In the genomic region with DNA sequence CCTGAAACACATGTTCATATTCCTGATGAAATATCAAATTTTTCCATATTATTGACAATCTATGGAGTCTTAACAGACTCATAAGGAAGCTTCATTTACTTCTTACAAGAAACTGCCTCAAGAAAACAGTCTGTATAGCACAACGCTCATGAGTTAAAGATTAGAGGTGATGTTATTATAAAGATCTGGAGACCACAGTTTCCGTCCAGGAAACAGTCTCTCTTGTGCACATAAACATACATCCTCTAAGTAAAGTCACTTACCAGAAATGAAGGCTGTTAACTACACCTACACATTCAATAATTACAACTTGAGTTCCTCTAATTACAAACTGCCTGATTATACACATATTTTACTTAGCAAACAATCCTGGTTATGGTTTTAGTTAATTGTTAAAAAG, we compare ENCODE assay signal across 14 cellular contexts.
DNase-seq lines count a peak whose midpoint lies in the region; ATAC-seq, FAIRE-seq and TF ChIP-seq lines count a peak whose summit lies in the region.
"Had no signal": no experiment of that assay in that cellular context is flagged by ENCODE, and none has a peak within 500 bp of the region (broad histone marks: within the 10 kb centered on the region; RNA-seq: fewer than 3 reads in every experiment).

No MANE protein-coding gene starts in this region.

- no peak for TF ChIP-seq POLR2A in Peyer's patch (IDR thresholded peaks at IDR 0.05)
- TF ChIP-seq POLR2A in endothelial cell of umbilical vein (IDR thresholded peaks at IDR 0.05; ENCODE audit: low read depth, low read length) = no peak

- H3K27ac ChIP-seq in Peyer's patch (peak overlapping the region; percentile 25 to 57 (median 44)), endothelial cell of umbilical vein (ENCODE audit: insufficient read depth, low read depth, low read length) (no peak overlapping the region), upper lobe of right lung (no peak overlapping the region), aorta (ENCODE audit: low read depth in 1 of 2, low read length in 2 of 2) (no peak overlapping the region), psoas muscle (no peak overlapping the region)

- intact Hi-C loops in activated naive CD4-positive, alpha-beta T cell treated with anti-CD3 and anti-CD28 coated beads for 36 hours (cut with micrococcal nuclease) = loop anchor here (1.0 kb wide), 5 partner anchors 10 to 472 kb away; partner anchors contain the start of gene RAPGEF6
- intact Hi-C loops in endothelial cell of umbilical vein (cut with micrococcal nuclease) (loop anchor here (1.0 to 2.0 kb wide), 2 partner anchors 17 to 33 kb away; no protein-coding TSS in a partner anchor), upper lobe of right lung (cut with DNase I) (no loop called here), aorta (cut with DNase I) (no loop called here), psoas muscle (cut with DNase I) (no loop called here)

- no peak for TF ChIP-seq CTCF in Peyer's patch (IDR thresholded peaks at IDR 0.05)
- no peak for TF ChIP-seq CTCF in endothelial cell of umbilical vein (IDR thresholded peaks at IDR 0.05; ENCODE audit: extremely low read depth in 1 of 2, insufficient read depth in 1 of 2, low read depth in 1 of 2, low read length in 2 of 2)
- TF ChIP-seq CTCF in upper lobe of right lung (IDR thresholded peaks at IDR 0.05) = no peak
- TF ChIP-seq CTCF in psoas muscle (IDR thresholded peaks at IDR 0.05) = no peak

- H3K4me1 ChIP-seq in Peyer's patch = no peaks in the 10 kb centered on the region
- peaks cover 19% of the 10 kb centered on the region for H3K4me1 ChIP-seq in endothelial cell of umbilical vein (ENCODE audit: control insufficient read depth, extremely low read depth, insufficient read depth, low read length)
- peaks cover 2% of the 10 kb centered on the region for H3K4me1 ChIP-seq in upper lobe of right lung
- no peaks in the 10 kb centered on the region for H3K4me1 ChIP-seq in aorta (ENCODE audit: control insufficient read depth in 1 of 2, insufficient read depth in 2 of 2, low read length in 2 of 2)
- peaks cover 5% of the 10 kb centered on the region for H3K4me1 ChIP-seq in psoas muscle

- H3K4me3 Mint-ChIP-seq in activated naive CD4-positive, alpha-beta T cell treated with anti-CD3 and anti-CD28 coated beads for 36 hours = peak overlapping the region; percentile 89
- H3K4me3 Mint-ChIP-seq: dendritic cell treated with granulocyte-macrophage colony-stimulating factor and Interleukin-4, amounts not matched to agents 40 ng/mL and 50 ng/mL, for 4 days had no signal

- H3K9me1 ChIP-seq in endothelial cell of umbilical vein (replicated peaks; ENCODE audit: control insufficient read depth, extremely low read depth, insufficient read depth, low read length) = no peaks in the 10 kb centered on the region

- H3K9ac ChIP-seq in endothelial cell of umbilical vein (replicated peaks; ENCODE audit: extremely low read depth, insufficient read depth, low read length) = no peak overlapping the region

- H3K36me3 ChIP-seq in Peyer's patch (no peaks in the 10 kb centered on the region), endothelial cell of umbilical vein (ENCODE audit: control insufficient read depth in 2 of 2, extremely low read depth in 1 of 2, insufficient read depth in 2 of 2, low read length in 2 of 2) (no peaks in the 10 kb centered on the region), upper lobe of right lung (no peaks in the 10 kb centered on the region), aorta (ENCODE audit: control insufficient read depth in 1 of 2, insufficient read depth in 2 of 2, low read length in 1 of 2) (no peaks in the 10 kb centered on the region), psoas muscle (ENCODE audit: insufficient read depth in 1 of 2, low read depth in 1 of 2) (peaks cover 0 to 9% of the 10 kb centered on the region in 2 donors)

- peak; percentile 90 for FAIRE-seq in endothelial cell of umbilical vein (lab: Jason Lieb, UNC)
- FAIRE-seq: G401.6, keratinocyte, urothelium cell line had no signal

- peaks cover 35% of the 10 kb centered on the region for H3K36me3 Mint-ChIP-seq in activated naive CD4-positive, alpha-beta T cell treated with anti-CD3 and anti-CD28 coated beads for 36 hours (ENCODE audit: low read depth)

- no peaks in the 10 kb centered on the region for H3K27me3 ChIP-seq in Peyer's patch
- H3K27me3 ChIP-seq in endothelial cell of umbilical vein (ENCODE audit: control insufficient read depth in 2 of 2, insufficient read depth in 2 of 2, low read length in 2 of 2) = no peaks in the 10 kb centered on the region
- no peaks in the 10 kb centered on the region for H3K27me3 ChIP-seq in upper lobe of right lung
- no peaks in the 10 kb centered on the region for H3K27me3 ChIP-seq in aorta (ENCODE audit: control insufficient read depth in 1 of 2, insufficient read depth in 2 of 2, low read length in 1 of 2)
- no peaks in the 10 kb centered on the region for H3K27me3 ChIP-seq in psoas muscle (ENCODE audit: insufficient read depth in 3 of 3, low read length in 2 of 3)

- ATAC-seq in upper lobe of right lung = no peak
- no peak for ATAC-seq in aorta (ENCODE audit: low FRiP score)
- ATAC-seq in GM18867 (IDR thresholded peaks at IDR 0.05; ENCODE audit: unreplicated experiment) = no peak
- no peak for ATAC-seq in psoas muscle

- H3K27me3 Mint-ChIP-seq in activated naive CD4-positive, alpha-beta T cell treated with anti-CD3 and anti-CD28 coated beads for 36 hours (ENCODE audit: low read depth) = no peaks in the 10 kb centered on the region
- H3K27me3 Mint-ChIP-seq: dendritic cell treated with granulocyte-macrophage colony-stimulating factor and Interleukin-4, amounts not matched to agents 40 ng/mL and 50 ng/mL, for 4 days had no signal

- H3K4me1 Mint-ChIP-seq in activated naive CD4-positive, alpha-beta T cell treated with anti-CD3 and anti-CD28 coated beads for 36 hours (ENCODE audit: low read depth) = peaks cover 73% of the 10 kb centered on the region

- CTCF ChIA-PET in activated naive CD4-positive, alpha-beta T cell treated with anti-CD3 and anti-CD28 coated beads for 36 hours (lab: Charles Lee) = interaction anchor here (1.0 to 1.6 kb wide), 2 partner anchors 36 to 41 kb away, joined by 4 to 5 read pairs; no protein-coding TSS in a partner anchor
- CTCF ChIA-PET in endothelial cell of umbilical vein (lab: Charles Lee) = interaction anchor here (1.0 to 1.7 kb wide), 3 partner anchors 16 to 125 kb away, joined by 3 to 6 read pairs (median 3); no protein-coding TSS in a partner anchor

- peak overlapping the region; percentile 81 for H3K4me2 ChIP-seq in endothelial cell of umbilical vein (ENCODE audit: insufficient read depth, low read length)

- 84 to 89% methylated on average over 2 of the region's 2 CpGs for WGBS in aorta, 2 donors
- 76 to 90% (median 89%) methylated on average over 2 of the region's 2 CpGs for WGBS in psoas muscle, 3 donors

- dilution Hi-C loops in endothelial cell of umbilical vein (cut with MboI; ENCODE audit: extremely low pct_ligation_motif_present, low sequenced_read_pairs) = no loop called here

- H4K20me1 ChIP-seq in endothelial cell of umbilical vein (replicated peaks; ENCODE audit: control insufficient read depth, extremely low read depth, insufficient read depth, low read length) = no peaks in the 10 kb centered on the region

- BruUV-seq in endothelial cell of umbilical vein (replicated peaks; lab: Mats Ljungman, UMichigan) = no TSS peak

- peak overlapping the region; percentile 99 for H3K27ac Mint-ChIP-seq in activated naive CD4-positive, alpha-beta T cell treated with anti-CD3 and anti-CD28 coated beads for 36 hours
- H3K27ac Mint-ChIP-seq: dendritic cell treated with granulocyte-macrophage colony-stimulating factor and Interleukin-4, amounts not matched to agents 40 ng/mL and 50 ng/mL, for 4 days had no signal

- H3K9me3 ChIP-seq in Peyer's patch = no peaks in the 10 kb centered on the region
- H3K9me3 ChIP-seq in endothelial cell of umbilical vein (replicated peaks; ENCODE audit: control insufficient read depth, insufficient read depth, low read length) = no peaks in the 10 kb centered on the region
- H3K9me3 ChIP-seq in upper lobe of right lung = no peaks in the 10 kb centered on the region
- no peaks in the 10 kb centered on the region for H3K9me3 ChIP-seq in aorta (ENCODE audit: control insufficient read depth, low read length)
- H3K9me3 ChIP-seq in psoas muscle = no peaks in the 10 kb centered on the region

- no peak overlapping the region for H2AFZ ChIP-seq in endothelial cell of umbilical vein (ENCODE audit: low read depth, low read length)

- peak overlapping the region in 2 of 4 donors; percentile 0 to 1 for H3K4me3 ChIP-seq in Peyer's patch
- H3K4me3 ChIP-seq in endothelial cell of umbilical vein (replicated peaks in 1 of 3; ENCODE audit: insufficient read depth in 1 of 3, low read depth in 1 of 3, low read length in 3 of 3) = no peak overlapping the region
- H3K4me3 ChIP-seq in upper lobe of right lung = peak overlapping the region; percentile 21
- H3K4me3 ChIP-seq in aorta (ENCODE audit: low read length in 2 of 2) = no peak overlapping the region
- H3K4me3 ChIP-seq in psoas muscle = no peak overlapping the region

- DNase-seq in activated naive CD4-positive, alpha-beta T cell treated with anti-CD3 and anti-CD28 coated beads for 36 hours = no peak
- no peak for DNase-seq in activated naive CD4-positive, alpha-beta T cell (lab: John Stamatoyannopoulos, UW)
- DNase-seq in Peyer's patch = no peak
- DNase-seq in endothelial cell of umbilical vein (ENCODE audit: low read depth, low spot score) = peak; percentile 88
- no peak for DNase-seq in upper lobe of right lung
- no peak for DNase-seq in aorta
- no peak for DNase-seq in psoas muscle
- DNase-seq: NCI-H1105, NCI-H510A had no signal

- H3K9me3 Mint-ChIP-seq in activated naive CD4-positive, alpha-beta T cell treated with anti-CD3 and anti-CD28 coated beads for 36 hours = peaks cover 3% of the 10 kb centered on the region
- H3K9me3 Mint-ChIP-seq: dendritic cell treated with granulocyte-macrophage colony-stimulating factor and Interleukin-4, amounts not matched to agents 40 ng/mL and 50 ng/mL, for 4 days had no signal

- H3K79me2 ChIP-seq in endothelial cell of umbilical vein (ENCODE audit: control insufficient read depth, insufficient read depth, low read length) = no peaks in the 10 kb centered on the region

- POLR2A ChIA-PET in endothelial cell of umbilical vein (lab: Charles Lee) = no interaction called here

TF ChIP-seq in endothelial cell of umbilical vein, 7 proteins besides CTCF, POLR2A, EP300 and RAD21:
- TF ChIP-seq POLR2AphosphoS5 (IDR thresholded peaks at IDR 0.05; ENCODE audit: insufficient read depth, low read depth, low read length) = peak; percentile 40
- TF ChIP-seq EZH2 (IDR thresholded peaks at IDR 0.05; ENCODE audit: borderline replicate concordance, low read depth, low read length, severe bottlenecking) = no peak
- TF ChIP-seq GATA2 (IDR thresholded peaks at IDR 0.05; ENCODE audit: insufficient read depth, insufficient read length, low read depth, low read length) = peak; percentile 21
- no peak for TF ChIP-seq MYC (IDR thresholded peaks at IDR 0.05; ENCODE audit: low read depth, low read length)

Comparison
In these comparisons a context has a peak if more than half of its experiments do, and no peak if none do; other contexts are left out.
1. H3K27ac ChIP-seq: peak in Peyer's patch (4 of 4); none in endothelial cell of umbilical vein (single experiment), upper lobe of right lung (single experiment), aorta (0 of 2) and psoas muscle (single experiment).
2. intact Hi-C loops: an anchor here in activated naive CD4-positive, alpha-beta T cell treated with anti-CD3 and anti-CD28 coated beads for 36 hours (1.0 kb wide) and endothelial cell of umbilical vein (1.0 to 2.0 kb wide); none called in upper lobe of right lung, aorta and psoas muscle.